Comparison of ENCODE assay signal across 19 cellular contexts in genomic region chr7:134438946-134439345, GRCh38.
"Had no signal": no experiment of that assay in that cellular context is flagged by ENCODE, and none has a peak within 500 bp of the region (broad histone marks: within the 10 kb centered on the region; RNA-seq: fewer than 3 reads in every experiment).

No MANE protein-coding gene starts in this region.

- H3K4me3 ChIP-seq: colonic mucosa, esophagus muscularis mucosa, gastroesophageal sphincter, heart left ventricle, hepatocyte, left lung, lower lobe of right lung, mucosa of descending colon had no signal

- H3K79me2 ChIP-seq: hepatocyte had no signal

- ATAC-seq: foreskin keratinocyte; gastroesophageal sphincter; heart left ventricle; left cardiac atrium; left lung; left ventricle myocardium superior; lower lobe of right lung; mucosa of descending colon; naive thymus-derived CD8-positive, alpha-beta T cell had no signal

- H3K4me1 ChIP-seq: colonic mucosa, gastroesophageal sphincter, left lung, lower lobe of right lung had no signal

- H3K4me2 ChIP-seq: hepatocyte had no signal

- H3K27ac ChIP-seq: colonic mucosa, esophagus muscularis mucosa, foreskin keratinocyte, gastroesophageal sphincter, hepatocyte, left lung, lower lobe of right lung had no signal

- H3K27me3 ChIP-seq: colonic mucosa, esophagus muscularis mucosa, foreskin keratinocyte, gastroesophageal sphincter, heart left ventricle, hepatocyte, left lung had no signal

- DNase-seq: colonic mucosa; cortex of kidney; effector CD4-positive, alpha-beta T cell; effector memory CD4-positive, alpha-beta T cell; foreskin keratinocyte; heart left ventricle; hypothalamus; immature natural killer cell; left cardiac atrium; left lung; left ventricle myocardium superior; lower lobe of right lung; mesenchymal stem cell; mucosa of descending colon; naive B cell; naive thymus-derived CD8-positive, alpha-beta T cell had no signal

- H2AFZ ChIP-seq: hepatocyte had no signal

- H3K36me3 ChIP-seq: colonic mucosa had no signal

- H3K9me3 ChIP-seq: colonic mucosa, esophagus muscularis mucosa, mucosa of descending colon had no signal
